8 cellular contexts compared by ENCODE assay signal in genomic region chr1:212608956-212609700, GRCh38. TPM values are rescaled to one million over a fixed set of nuclear protein-coding genes. Genes with fewer than 3 reads are reported as not detected.
DNase-seq lines count a peak whose midpoint lies in the region; ATAC-seq and TF ChIP-seq lines count a peak whose summit lies in the region.

No MANE protein-coding gene starts in this region.

- peak overlapping the region; percentile 98 for H3K9ac ChIP-seq in fibroblast of lung (ENCODE audit: insufficient read depth, low read length)

- peak overlapping the region; percentile 90 to 98 (median 94) for H3K4me3 Mint-ChIP-seq in naive thymus-derived CD8-positive, alpha-beta T cell

- peak; percentile 44 for DNase-seq in NCI-H1092 treated with DMSO at 0.1 percent for 48 hours (lab: John Stamatoyannopoulos, UW)
- DNase-seq in NCI-H1092 (lab: John Stamatoyannopoulos, UW): no peak
- peak; percentile 10 for DNase-seq in NCI-H748 treated with DMSO at 0.1 percent for 48 hours (lab: John Stamatoyannopoulos, UW)
- peak; percentile 63 to 71 for DNase-seq in activated T-cell treated with anti-CD3 and anti-CD28 coated beads, Interleukin-2, amount 50 U/mL, for 48 hours
- peak; percentile 46 to 56 for DNase-seq in fibroblast of lung (ENCODE audit: low read depth in 2 of 2)
- peak in 9 of 10 donors; percentile 20 to 70 (median 40) for DNase-seq in naive thymus-derived CD8-positive, alpha-beta T cell

- peak overlapping the region; percentile 73 for H3K4me2 ChIP-seq in fibroblast of lung (ENCODE audit: extremely low read depth, insufficient read depth, low read length)

- H3K9me3 Mint-ChIP-seq in naive thymus-derived CD8-positive, alpha-beta T cell: no peaks in the 10 kb centered on the region

- peaks cover 39 to 69% (median 47%) of the 10 kb centered on the region in 5 donors for H3K27me3 Mint-ChIP-seq in naive thymus-derived CD8-positive, alpha-beta T cell

- peak overlapping the region in 9 of 10 donors; percentile 40 to 95 (median 87) for H3K27ac Mint-ChIP-seq in naive thymus-derived CD8-positive, alpha-beta T cell

- POLR2A ChIA-PET in naive thymus-derived CD8-positive, alpha-beta T cell (lab: Charles Lee): interaction anchor here (1.3 kb wide), 2 partner anchors 8 to 12 kb away, joined by 4 to 5 read pairs; no protein-coding TSS in a partner anchor

- H3K36me3 Mint-ChIP-seq in naive thymus-derived CD8-positive, alpha-beta T cell: peaks cover 0 to 5% (median 0%) of the 10 kb centered on the region in 3 donors

- peaks cover 12% of the 10 kb centered on the region for H3K4me1 ChIP-seq in fibroblast of lung (ENCODE audit: control insufficient read depth, extremely low read depth, insufficient read depth, low read length)

- peak; percentile 37 to 61 for TF ChIP-seq CTCF in fibroblast of lung (conservative IDR thresholded peaks at IDR 0.05 in 1 of 2, IDR thresholded peaks at IDR 0.05 in 1 of 2; ENCODE audit: low read depth in 1 of 2, low read length in 2 of 2)

- H3K27me3 ChIP-seq in fibroblast of lung (ENCODE audit: control insufficient read depth, insufficient read depth, low read length): peaks cover 39% of the 10 kb centered on the region

- H3K27ac ChIP-seq in fibroblast of lung (ENCODE audit: insufficient read depth, low read length) (peak overlapping the region; percentile 95), temporal lobe (ENCODE audit: low read depth, low read length) (peak overlapping the region; percentile 48)

- no peaks in the 10 kb centered on the region for H3K9me3 ChIP-seq in fibroblast of lung (ENCODE audit: control insufficient read depth, insufficient read depth, low read depth, low read length)

- peak; percentile 21 for ATAC-seq in HG02840 (IDR thresholded peaks at IDR 0.05; ENCODE audit: low FRiP score, unreplicated experiment)
- peak; percentile 33 to 35 for ATAC-seq in naive thymus-derived CD8-positive, alpha-beta T cell

- peaks cover under 1% of the 10 kb centered on the region for H3K36me3 ChIP-seq in fibroblast of lung (ENCODE audit: control insufficient read depth, insufficient read depth, low read length)

- peaks cover 41% of the 10 kb centered on the region for H3K79me2 ChIP-seq in fibroblast of lung (ENCODE audit: control insufficient read depth, insufficient read depth, low read length)

- peaks cover 9 to 33% (median 22%) of the 10 kb centered on the region in 4 donors for H3K4me1 Mint-ChIP-seq in naive thymus-derived CD8-positive, alpha-beta T cell

- H2AFZ ChIP-seq in fibroblast of lung (ENCODE audit: low read length): no peak overlapping the region

- H3K4me3 ChIP-seq in fibroblast of lung (replicated peaks in 1 of 4; ENCODE audit: control extremely low read depth in 1 of 4, insufficient read depth in 1 of 4, low read depth in 3 of 4, low read length in 4 of 4): peak overlapping the region; percentile 65 to 87 (median 78)

- H4K20me1 ChIP-seq in fibroblast of lung (ENCODE audit: control insufficient read depth, extremely low read depth, insufficient read depth, low read length): no peaks in the 10 kb centered on the region

RNA-seq across cellular contexts. Expression of gene ATF3, which starts 0.6 kb away (rescaled TPM):
- total RNA-seq in fibroblast of lung: 14.1 and 35.7 TPM in 2 replicates
- polyA plus RNA-seq in fibroblast of lung: 12.4 and 33.8 TPM in 2 replicates
- polyA plus RNA-seq in fibroblast of lung (2012): 9.8 and 31.1 TPM in 2 replicates
- polyA minus RNA-seq in fibroblast of lung (ENCODE audit: low replicate concordance): 12.8 and 15.8 TPM in 2 replicates
- 1 to 10 TPM; 1.4 to 1.8 TPM for total RNA-seq in naive thymus-derived CD8-positive, alpha-beta T cell
- not detected for polyA plus RNA-seq in naive thymus-derived CD8-positive, alpha-beta T cell
- total RNA-seq in temporal lobe: 2.2 TPM
